1 cellular context compared by ENCODE assay signal in the genomic region with DNA sequence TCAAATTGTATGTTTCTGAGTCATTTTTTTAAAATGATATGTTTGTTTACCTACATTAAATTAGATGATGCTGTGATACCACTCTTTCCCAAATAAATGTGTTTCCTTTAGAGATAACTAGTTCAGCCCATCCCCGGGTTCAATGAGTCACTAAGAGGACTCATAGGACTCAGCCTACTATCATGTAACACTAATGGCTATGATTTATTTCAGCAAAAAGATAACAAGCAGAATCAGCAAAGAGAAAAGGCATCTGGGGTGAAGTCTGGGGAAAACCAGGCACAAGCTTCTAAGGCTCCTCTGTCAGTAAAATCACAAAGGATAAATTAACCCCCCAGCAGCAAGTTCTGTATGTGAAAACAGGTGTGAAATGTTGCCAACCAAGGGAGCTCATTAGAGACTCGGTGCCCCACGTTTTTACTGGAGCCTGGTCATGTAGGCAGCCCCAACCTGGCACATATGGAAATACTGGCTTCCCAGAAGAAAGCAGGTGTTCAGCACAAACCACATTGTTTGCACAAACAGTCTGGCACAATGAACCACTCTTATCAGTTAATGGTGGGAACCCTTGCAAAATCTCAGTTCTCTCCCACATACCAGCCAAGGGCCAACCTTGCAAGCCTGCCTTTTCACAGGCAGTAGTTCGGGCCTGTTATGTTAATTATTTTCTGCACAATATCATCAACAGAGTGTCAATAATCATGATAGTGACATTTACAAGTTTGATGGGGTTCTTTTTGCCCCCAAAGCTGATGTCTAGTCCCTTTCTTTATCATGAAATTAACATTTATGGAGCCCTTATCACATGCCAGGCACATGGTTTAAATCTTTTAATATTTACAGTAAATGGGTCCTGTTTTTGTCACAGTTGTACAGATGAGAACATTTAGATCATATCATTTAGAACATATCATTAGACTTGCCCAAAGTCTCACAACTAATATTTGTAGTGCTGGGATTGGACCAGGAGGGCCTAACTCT.
TF ChIP-seq lines count a peak whose summit lies in the region.

No MANE protein-coding gene starts in this region.

TF ChIP-seq in HEK293, 187 proteins besides CTCF, POLR2A, EP300 and RAD21:
- TF ChIP-seq, protein P1, sequence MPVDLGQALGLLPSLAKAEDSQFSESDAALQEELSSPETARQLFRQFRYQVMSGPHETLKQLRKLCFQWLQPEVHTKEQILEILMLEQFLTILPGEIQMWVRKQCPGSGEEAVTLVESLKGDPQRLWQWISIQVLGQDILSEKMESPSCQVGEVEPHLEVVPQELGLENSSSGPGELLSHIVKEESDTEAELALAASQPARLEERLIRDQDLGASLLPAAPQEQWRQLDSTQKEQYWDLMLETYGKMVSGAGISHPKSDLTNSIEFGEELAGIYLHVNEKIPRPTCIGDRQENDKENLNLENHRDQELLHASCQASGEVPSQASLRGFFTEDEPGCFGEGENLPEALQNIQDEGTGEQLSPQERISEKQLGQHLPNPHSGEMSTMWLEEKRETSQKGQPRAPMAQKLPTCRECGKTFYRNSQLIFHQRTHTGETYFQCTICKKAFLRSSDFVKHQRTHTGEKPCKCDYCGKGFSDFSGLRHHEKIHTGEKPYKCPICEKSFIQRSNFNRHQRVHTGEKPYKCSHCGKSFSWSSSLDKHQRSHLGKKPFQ (tag by site-specific recombination; IDR thresholded peaks at IDR 0.05): peak; percentile 77
- 0 out of 2 replicates have a peak, but pooled peaks have one; percentile 16 for TF ChIP-seq EGR2 (tag by site-specific recombination; IDR thresholded peaks at IDR 0.05; ENCODE audit: low read depth)
- TF ChIP-seq BCL11A (tag by site-specific recombination; IDR thresholded peaks at IDR 0.05; ENCODE audit: low read depth): 0 out of 2 replicates have a peak, but pooled peaks have one; percentile 26
- peak; percentile 55; the same call in 1 of the 2 replicates for TF ChIP-seq KLF8 (tag by site-specific recombination; IDR thresholded peaks at IDR 0.05)
- TF ChIP-seq ZNF791 (tag by site-specific recombination; IDR thresholded peaks at IDR 0.05): peak; percentile 80; the same call in 1 of the 2 replicates
- no peak for TF ChIP-seq ZNF155 (tag by site-specific recombination; IDR thresholded peaks at IDR 0.05)
- peak; percentile 71 for TF ChIP-seq SP7 (tag by site-specific recombination; IDR thresholded peaks at IDR 0.05)
- peak; percentile 57 for TF ChIP-seq ZNF664 (tag by site-specific recombination; IDR thresholded peaks at IDR 0.05)
- TF ChIP-seq ZNF555 (tag by site-specific recombination; conservative IDR thresholded peaks at IDR 0.05): no peak
- TF ChIP-seq TRIM28 (IDR thresholded peaks at IDR 0.05; ENCODE audit: borderline replicate concordance, low read length): peak; percentile 83
- TF ChIP-seq ZEB2 (tag by site-specific recombination; IDR thresholded peaks at IDR 0.05): peak; percentile 63; the same call in 1 of the 2 replicates
- TF ChIP-seq SETDB1 (IDR thresholded peaks at IDR 0.05; ENCODE audit: insufficient read length, low read length): peak; percentile 82
- TF ChIP-seq OSR2 (tag by site-specific recombination; IDR thresholded peaks at IDR 0.05): 0 out of 2 replicates have a peak, but pooled peaks have one; percentile 22
- 0 out of 2 replicates have a peak, but pooled peaks have one; percentile 14 for TF ChIP-seq ZNF335 (tag by site-specific recombination; conservative IDR thresholded peaks at IDR 0.05)
- TF ChIP-seq PRDM10 (tag by site-specific recombination; IDR thresholded peaks at IDR 0.05): peak; percentile 59
- TF ChIP-seq SALL2 (tag by site-specific recombination; IDR thresholded peaks at IDR 0.05; ENCODE audit: borderline replicate concordance): no peak
- TF ChIP-seq GFI1B (tag by site-specific recombination; IDR thresholded peaks at IDR 0.05): 0 out of 2 replicates have a peak, but pooled peaks have one; percentile 5
- TF ChIP-seq SP2 (tag by site-specific recombination; IDR thresholded peaks at IDR 0.05): no peak
- TF ChIP-seq, protein P2, sequence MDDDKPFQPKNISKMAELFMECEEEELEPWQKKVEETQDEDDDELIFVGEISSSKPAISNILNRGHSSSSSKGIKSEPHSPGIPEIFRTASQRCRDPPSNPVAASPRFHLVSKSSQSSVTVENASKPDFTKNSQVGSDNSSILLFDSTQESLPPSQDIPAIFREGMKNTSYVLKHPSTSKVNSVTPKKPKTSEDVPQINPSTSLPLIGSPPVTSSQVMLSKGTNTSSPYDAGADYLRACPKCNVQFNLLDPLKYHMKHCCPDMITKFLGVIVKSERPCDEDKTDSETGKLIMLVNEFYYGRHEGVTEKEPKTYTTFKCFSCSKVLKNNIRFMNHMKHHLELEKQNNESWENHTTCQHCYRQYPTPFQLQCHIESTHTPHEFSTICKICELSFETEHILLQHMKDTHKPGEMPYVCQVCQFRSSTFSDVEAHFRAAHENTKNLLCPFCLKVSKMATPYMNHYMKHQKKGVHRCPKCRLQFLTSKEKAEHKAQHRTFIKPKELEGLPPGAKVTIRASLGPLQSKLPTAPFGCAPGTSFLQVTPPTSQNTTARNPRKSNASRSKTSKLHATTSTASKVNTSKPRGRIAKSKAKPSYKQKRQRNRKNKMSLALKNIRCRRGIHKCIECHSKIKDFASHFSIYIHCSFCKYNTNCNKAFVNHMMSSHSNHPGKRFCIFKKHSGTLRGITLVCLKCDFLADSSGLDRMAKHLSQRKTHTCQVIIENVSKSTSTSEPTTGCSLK (tag by site-specific recombination; IDR thresholded peaks at IDR 0.05): no peak
- no peak for TF ChIP-seq ZNF302 (tag by site-specific recombination; IDR thresholded peaks at IDR 0.05; ENCODE audit: low read depth)
- TF ChIP-seq FEZF1 (tag by site-specific recombination; IDR thresholded peaks at IDR 0.05): 0 out of 2 replicates have a peak, but pooled peaks have one; percentile 33
- TF ChIP-seq ZXDB (tag by site-specific recombination; IDR thresholded peaks at IDR 0.05): peak; percentile 69
